20 cellular contexts compared by ENCODE assay signal in genomic region chr10:17483079-17483478, GRCh38. TPM values are rescaled to one million over a fixed set of nuclear protein-coding genes. Genes with fewer than 3 reads are reported as not detected.
DNase-seq lines count a peak whose midpoint lies in the region; ATAC-seq and TF ChIP-seq lines count a peak whose summit lies in the region.
"Had no signal": no experiment of that assay in that cellular context is flagged by ENCODE, and none has a peak within 500 bp of the region (broad histone marks: within the 10 kb centered on the region; RNA-seq: fewer than 3 reads in every experiment).

No MANE protein-coding gene starts in this region.

- no peak overlapping the region for H3K4me2 ChIP-seq in neural progenitor cell
- H3K4me2 ChIP-seq: A549; BLaER1 treated with 17β-estradiol and CSF1 and Interleukin-3, amounts not matched to agents 10 nM and 100 nM had no signal

- DNase-seq in RKO (ENCODE audit: low spot score) (peak; percentile 35), fibroblast of mammary gland (ENCODE audit: low read depth) (peak; percentile 75), neural progenitor cell (ENCODE audit: low spot score) (no peak), NCI-H1417 treated with DMSO at 0.1 percent for 48 hours (lab: John Stamatoyannopoulos, UW) (no peak), NCI-H1092 (lab: John Stamatoyannopoulos, UW) (no peak), lower lobe of right lung (no peak)
- DNase-seq: AML-193; Caco-2; Calu3; CD4-positive, alpha-beta T cell; CD8-positive, alpha-beta T cell; DMS79 treated with DMSO at 0.1 percent for 48 hours; GF-D8 had no signal

- H3K4me1 Mint-ChIP-seq in neural progenitor cell, result peaks cover 2% of the 10 kb centered on the region
- H3K4me1 Mint-ChIP-seq: B cell had no signal

- H3K4me3 ChIP-seq in HEK293 (ENCODE audit: low read depth, low read length) (no peak overlapping the region), fibroblast of mammary gland (ENCODE audit: control insufficient read depth, low read depth, low read length) (no peak overlapping the region), neural progenitor cell (no peak overlapping the region), lower lobe of right lung (no peak overlapping the region)
- H3K4me3 ChIP-seq: A549; BLaER1 treated with 17β-estradiol and CSF1 and Interleukin-3, amounts not matched to agents 10 nM and 100 nM had no signal

- CTCF ChIA-PET in HEK293 (lab: Yijun Ruan, JAX), result interaction anchor here (1.2 kb wide), 1 partner anchor 11 kb away, joined by 4 read pairs; no protein-coding TSS in a partner anchor

- no peak overlapping the region for H2AFZ ChIP-seq in neural progenitor cell (replicated peaks)

- POLR2A ChIA-PET in HEK293 (lab: Yijun Ruan, JAX), result no interaction called here

- no peak overlapping the region for H3K4me3 Mint-ChIP-seq in neural progenitor cell
- H3K4me3 Mint-ChIP-seq: B cell; CD4-positive, alpha-beta T cell; CD8-positive, alpha-beta T cell had no signal

- no peaks in the 10 kb centered on the region for H3K36me3 Mint-ChIP-seq in neural progenitor cell
- H3K36me3 Mint-ChIP-seq: CD8-positive, alpha-beta T cell had no signal

- TF ChIP-seq CTCF in HEK293 (tag by site-specific recombination; IDR thresholded peaks at IDR 0.05), result no peak
- TF ChIP-seq CTCF in fibroblast of mammary gland (conservative IDR thresholded peaks at IDR 0.05; ENCODE audit: control insufficient read depth, insufficient read depth, low read depth, low read length), result no peak
- no peak for TF ChIP-seq CTCF in neural progenitor cell (IDR thresholded peaks at IDR 0.05)
- TF ChIP-seq CTCF in lower lobe of right lung (IDR thresholded peaks at IDR 0.05), result no peak

- ATAC-seq in lower lobe of right lung (no peak), GM21786 (IDR thresholded peaks at IDR 0.05; ENCODE audit: unreplicated experiment) (no peak)
- ATAC-seq: A549; CD8-positive, alpha-beta T cell had no signal

- no peaks in the 10 kb centered on the region for H3K4me1 ChIP-seq in HEK293 (ENCODE audit: control insufficient read depth, insufficient read depth, low read length)
- no peaks in the 10 kb centered on the region for H3K4me1 ChIP-seq in neural progenitor cell
- no peaks in the 10 kb centered on the region for H3K4me1 ChIP-seq in lower lobe of right lung
- H3K4me1 ChIP-seq: A549, Caco-2 had no signal

- H3K27ac ChIP-seq in HEK293 (ENCODE audit: extremely low read depth, low read depth, low read length), result no peak overlapping the region
- H3K27ac ChIP-seq in neural progenitor cell, result no peak overlapping the region
- no peak overlapping the region for H3K27ac ChIP-seq in lower lobe of right lung
- H3K27ac ChIP-seq: 22Rv1; A549; BLaER1 treated with 17β-estradiol and CSF1 and Interleukin-3, amounts not matched to agents 10 nM and 100 nM; C4-2B had no signal

- H3K9me3 Mint-ChIP-seq in neural progenitor cell, result no peaks in the 10 kb centered on the region
- H3K9me3 Mint-ChIP-seq: CD8-positive, alpha-beta T cell had no signal

- no peaks in the 10 kb centered on the region for H3K79me2 ChIP-seq in neural progenitor cell (ENCODE audit: low read depth)

- H3K36me3 ChIP-seq in HEK293 (ENCODE audit: control insufficient read depth in 2 of 2, insufficient read depth in 1 of 2, low read length in 2 of 2) (no peaks in the 10 kb centered on the region), neural progenitor cell (no peaks in the 10 kb centered on the region), lower lobe of right lung (no peaks in the 10 kb centered on the region)

- intact Hi-C loops in lower lobe of right lung (cut with DNase I), result no loop called here

- H4K20me1 ChIP-seq in neural progenitor cell (ENCODE audit: low read depth), result no peaks in the 10 kb centered on the region
- H4K20me1 ChIP-seq: BLaER1 treated with 17β-estradiol and CSF1 and Interleukin-3, amounts not matched to agents 10 nM and 100 nM had no signal

- H3K27ac Mint-ChIP-seq in neural progenitor cell, result peak overlapping the region; percentile 53
- H3K27ac Mint-ChIP-seq: B cell; CD4-positive, alpha-beta T cell; CD8-positive, alpha-beta T cell had no signal

- no peaks in the 10 kb centered on the region for H3K27me3 Mint-ChIP-seq in neural progenitor cell (ENCODE audit: insufficient read depth, low read depth)

- no peak overlapping the region for H3K9ac ChIP-seq in neural progenitor cell
- H3K9ac ChIP-seq: BLaER1 treated with 17β-estradiol and CSF1 and Interleukin-3, amounts not matched to agents 10 nM and 100 nM had no signal

- no peaks in the 10 kb centered on the region for H3K9me3 ChIP-seq in HEK293 (ENCODE audit: control insufficient read depth, insufficient read depth, low read depth, low read length)
- H3K9me3 ChIP-seq in neural progenitor cell (ENCODE audit: low read depth), result no peaks in the 10 kb centered on the region
- H3K9me3 ChIP-seq in lower lobe of right lung, result no peaks in the 10 kb centered on the region
- H3K9me3 ChIP-seq: Caco-2 had no signal

- H3F3A ChIP-seq in neural progenitor cell (ENCODE audit: low read depth), result no peaks in the 10 kb centered on the region

- no peaks in the 10 kb centered on the region for H3K27me3 ChIP-seq in neural progenitor cell
- H3K27me3 ChIP-seq in lower lobe of right lung (ENCODE audit: low read depth), result no peaks in the 10 kb centered on the region
- H3K27me3 ChIP-seq: BLaER1 treated with 17β-estradiol and CSF1 and Interleukin-3, amounts not matched to agents 10 nM and 100 nM had no signal

TF ChIP-seq in HEK293, 187 proteins besides CTCF, POLR2A, EP300 and RAD21:
- no peak for TF ChIP-seq ZNF488 (tag by site-specific recombination; IDR thresholded peaks at IDR 0.05)
- TF ChIP-seq, protein P1, sequence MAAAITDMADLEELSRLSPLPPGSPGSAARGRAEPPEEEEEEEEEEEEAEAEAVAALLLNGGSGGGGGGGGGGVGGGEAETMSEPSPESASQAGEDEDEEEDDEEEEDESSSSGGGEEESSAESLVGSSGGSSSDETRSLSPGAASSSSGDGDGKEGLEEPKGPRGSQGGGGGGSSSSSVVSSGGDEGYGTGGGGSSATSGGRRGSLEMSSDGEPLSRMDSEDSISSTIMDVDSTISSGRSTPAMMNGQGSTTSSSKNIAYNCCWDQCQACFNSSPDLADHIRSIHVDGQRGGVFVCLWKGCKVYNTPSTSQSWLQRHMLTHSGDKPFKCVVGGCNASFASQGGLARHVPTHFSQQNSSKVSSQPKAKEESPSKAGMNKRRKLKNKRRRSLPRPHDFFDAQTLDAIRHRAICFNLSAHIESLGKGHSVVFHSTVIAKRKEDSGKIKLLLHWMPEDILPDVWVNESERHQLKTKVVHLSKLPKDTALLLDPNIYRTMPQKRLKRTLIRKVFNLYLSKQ (tag by site-specific recombination; IDR thresholded peaks at IDR 0.05; ENCODE audit: borderline replicate concordance), result no peak
- TF ChIP-seq ZNF677 (tag by site-specific recombination; IDR thresholded peaks at IDR 0.05), result no peak
- TF ChIP-seq, protein P2, sequence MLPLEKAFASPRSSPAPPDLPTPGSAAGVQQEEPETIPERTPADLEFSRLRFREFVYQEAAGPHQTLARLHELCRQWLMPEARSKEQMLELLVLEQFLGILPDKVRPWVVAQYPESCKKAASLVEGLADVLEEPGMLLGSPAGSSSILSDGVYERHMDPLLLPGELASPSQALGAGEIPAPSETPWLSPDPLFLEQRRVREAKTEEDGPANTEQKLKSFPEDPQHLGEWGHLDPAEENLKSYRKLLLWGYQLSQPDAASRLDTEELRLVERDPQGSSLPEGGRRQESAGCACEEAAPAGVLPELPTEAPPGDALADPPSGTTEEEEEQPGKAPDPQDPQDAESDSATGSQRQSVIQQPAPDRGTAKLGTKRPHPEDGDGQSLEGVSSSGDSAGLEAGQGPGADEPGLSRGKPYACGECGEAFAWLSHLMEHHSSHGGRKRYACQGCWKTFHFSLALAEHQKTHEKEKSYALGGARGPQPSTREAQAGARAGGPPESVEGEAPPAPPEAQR (tag by site-specific recombination; IDR thresholded peaks at IDR 0.05), result no peak
- TF ChIP-seq ZBTB17 (tag by site-specific recombination; IDR thresholded peaks at IDR 0.05), result peak; percentile 15; the same call in 1 of the 2 replicates
- TF ChIP-seq EGR2 (tag by site-specific recombination; IDR thresholded peaks at IDR 0.05; ENCODE audit: low read depth), result peak; percentile 83
- TF ChIP-seq ZFHX2 (tag by site-specific recombination; conservative IDR thresholded peaks at IDR 0.05), result peak; percentile 89
- no peak for TF ChIP-seq ZNF214 (tag by site-specific recombination; IDR thresholded peaks at IDR 0.05; ENCODE audit: borderline replicate concordance)
- no peak for TF ChIP-seq ZNF596 (tag by site-specific recombination; IDR thresholded peaks at IDR 0.05)
- peak; percentile 64 for TF ChIP-seq GLIS1 (tag by site-specific recombination; IDR thresholded peaks at IDR 0.05)
- TF ChIP-seq ZNF664 (tag by site-specific recombination; IDR thresholded peaks at IDR 0.05), result no peak
- TF ChIP-seq, protein P3, sequence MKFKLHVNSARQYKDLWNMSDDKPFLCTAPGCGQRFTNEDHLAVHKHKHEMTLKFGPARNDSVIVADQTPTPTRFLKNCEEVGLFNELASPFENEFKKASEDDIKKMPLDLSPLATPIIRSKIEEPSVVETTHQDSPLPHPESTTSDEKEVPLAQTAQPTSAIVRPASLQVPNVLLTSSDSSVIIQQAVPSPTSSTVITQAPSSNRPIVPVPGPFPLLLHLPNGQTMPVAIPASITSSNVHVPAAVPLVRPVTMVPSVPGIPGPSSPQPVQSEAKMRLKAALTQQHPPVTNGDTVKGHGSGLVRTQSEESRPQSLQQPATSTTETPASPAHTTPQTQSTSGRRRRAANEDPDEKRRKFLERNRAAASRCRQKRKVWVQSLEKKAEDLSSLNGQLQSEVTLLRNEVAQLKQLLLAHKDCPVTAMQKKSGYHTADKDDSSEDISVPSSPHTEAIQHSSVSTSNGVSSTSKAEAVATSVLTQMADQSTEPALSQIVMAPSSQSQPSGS (tag by site-specific recombination; IDR thresholded peaks at IDR 0.05; ENCODE audit: low read depth), result no peak
- no peak for TF ChIP-seq ZNF138 (tag by site-specific recombination; IDR thresholded peaks at IDR 0.05; ENCODE audit: borderline replicate concordance)
- peak; percentile 44; the same call in 1 of the 2 replicates for TF ChIP-seq PRDM1 (tag by site-specific recombination; IDR thresholded peaks at IDR 0.05)
- TF ChIP-seq MEIS1 (CRISPR knock-in tag; IDR thresholded peaks at IDR 0.05; ENCODE audit: borderline replicate concordance), result no peak
- no peak for TF ChIP-seq ZNF2 (tag by site-specific recombination; IDR thresholded peaks at IDR 0.05)

RNA-seq across cellular contexts. Expression of gene ST8SIA6, which starts 28.7 kb away (rescaled TPM):
- total RNA-seq in neural progenitor cell (ENCODE audit: low replicate concordance) (4.4 and 5.1 TPM in 2 replicates), lower lobe of right lung (12.5 TPM)
- total RNA-seq: B cell had no signal

Comparison
In these comparisons a context has a peak if more than half of its experiments do, and no peak if none do; other contexts are left out.
1. DNase-seq: peak in RKO (single experiment) and fibroblast of mammary gland (single experiment); none in neural progenitor cell (single experiment), NCI-H1417 treated with DMSO at 0.1 percent for 48 hours (single experiment), NCI-H1092 (single experiment) and lower lobe of right lung (single experiment).